In genomic region chr11:65440831-65441499, GRCh38 we compare ENCODE assay signal across 8 cellular contexts. TPM values are rescaled to one million over a fixed set of nuclear protein-coding genes. Genes with fewer than 3 reads are reported as not detected.
DNase-seq lines count a peak whose midpoint lies in the region; ATAC-seq and TF ChIP-seq lines count a peak whose summit lies in the region.

No MANE protein-coding gene starts in this region.

- peaks cover 14% of the 10 kb centered on the region for H3K36me3 Mint-ChIP-seq in activated naive CD4-positive, alpha-beta T cell treated with anti-CD3 and anti-CD28 coated beads, Interleukin-2, amount 50 U/mL, for 24 hours
- H3K36me3 Mint-ChIP-seq in naive thymus-derived CD4-positive, alpha-beta T cell = peaks cover 0 to 26% (median 23%) of the 10 kb centered on the region in 5 donors

- TF ChIP-seq CTCF in ascending aorta (IDR thresholded peaks at IDR 0.05) (no peak), gastroesophageal sphincter (IDR thresholded peaks at IDR 0.05) (no peak)

- intact Hi-C loops in ascending aorta (cut with DNase I) = no loop called here
- intact Hi-C loops in naive thymus-derived CD4-positive, alpha-beta T cell (cut with micrococcal nuclease) = loop anchor here in 1 of 2 donors (2.0 kb wide), 1 partner anchor 14 kb away; no protein-coding TSS in a partner anchor

- POLR2A ChIA-PET in naive thymus-derived CD4-positive, alpha-beta T cell (lab: Charles Lee) = interaction anchor here (0.7 to 3.9 kb wide), 13 partner anchors 8 to 64 kb away, joined by 3 to 29 read pairs (median 4); partner anchors contain the start of genes MALAT1 and NEAT1

- peak overlapping the region; percentile 97 for H3K27ac Mint-ChIP-seq in activated naive CD4-positive, alpha-beta T cell treated with anti-CD3 and anti-CD28 coated beads, Interleukin-2, amount 50 U/mL, for 24 hours
- peak overlapping the region in 8 of 9 donors; percentile 64 to 90 (median 81) for H3K27ac Mint-ChIP-seq in naive thymus-derived CD4-positive, alpha-beta T cell

- CTCF ChIA-PET in naive thymus-derived CD4-positive, alpha-beta T cell (lab: Charles Lee) = interaction anchor here (0.8 to 1.4 kb wide), 2 partner anchors 25 to 26 kb away, joined by 3 to 7 read pairs; no protein-coding TSS in a partner anchor

- peak in 1 of 2 donors; percentile 9 for TF ChIP-seq POLR2A in gastroesophageal sphincter (IDR thresholded peaks at IDR 0.05)

- H3K36me3 ChIP-seq in ascending aorta (peaks cover 39 to 80% of the 10 kb centered on the region in 2 donors), gastroesophageal sphincter (peaks cover 4 to 94% of the 10 kb centered on the region in 2 donors)
- H3K36me3 ChIP-seq in naive thymus-derived CD4-positive, alpha-beta T cell (ENCODE audit: control insufficient read depth in 2 of 3, insufficient read depth in 3 of 3, low read length in 3 of 3) = peaks cover 0 to 41% (median 15%) of the 10 kb centered on the region in 3 experiments

- H3K27me3 Mint-ChIP-seq in activated naive CD4-positive, alpha-beta T cell treated with anti-CD3 and anti-CD28 coated beads, Interleukin-2, amount 50 U/mL, for 24 hours = no peaks in the 10 kb centered on the region
- H3K27me3 Mint-ChIP-seq in naive thymus-derived CD4-positive, alpha-beta T cell = no peaks in the 10 kb centered on the region

- H3K9me3 Mint-ChIP-seq in activated naive CD4-positive, alpha-beta T cell treated with anti-CD3 and anti-CD28 coated beads, Interleukin-2, amount 50 U/mL, for 24 hours = no peaks in the 10 kb centered on the region
- no peaks in the 10 kb centered on the region for H3K9me3 Mint-ChIP-seq in naive thymus-derived CD4-positive, alpha-beta T cell

- peak; percentile 45 for ATAC-seq in naive thymus-derived CD4-positive, alpha-beta T cell
- ATAC-seq in gastroesophageal sphincter = no peak

- H3K4me3 Mint-ChIP-seq in activated naive CD4-positive, alpha-beta T cell treated with anti-CD3 and anti-CD28 coated beads, Interleukin-2, amount 50 U/mL, for 24 hours = peak overlapping the region; percentile 70
- H3K4me3 Mint-ChIP-seq in naive thymus-derived CD4-positive, alpha-beta T cell = peak overlapping the region in 8 of 10 donors; percentile 29 to 71 (median 43)

- H3K27me3 ChIP-seq in ascending aorta (no peaks in the 10 kb centered on the region), gastroesophageal sphincter (no peaks in the 10 kb centered on the region)
- H3K27me3 ChIP-seq in naive thymus-derived CD4-positive, alpha-beta T cell (ENCODE audit: control insufficient read depth in 2 of 2, insufficient read depth in 2 of 2, low read length in 2 of 2) = no peaks in the 10 kb centered on the region

- peaks cover 11 to 62% of the 10 kb centered on the region in 2 donors for H3K4me1 ChIP-seq in ascending aorta
- H3K4me1 ChIP-seq in naive thymus-derived CD4-positive, alpha-beta T cell (ENCODE audit: control insufficient read depth in 2 of 2, insufficient read depth in 2 of 2, low read length in 2 of 2) = peaks cover 0 to 12% of the 10 kb centered on the region in 2 donors
- H3K4me1 ChIP-seq in gastroesophageal sphincter = peaks cover 4 to 99% (median 38%) of the 10 kb centered on the region in 3 donors

- no peak for TF ChIP-seq EP300 in gastroesophageal sphincter (IDR thresholded peaks at IDR 0.05)

- no peaks in the 10 kb centered on the region for H3K9me3 ChIP-seq in ascending aorta
- no peaks in the 10 kb centered on the region for H3K9me3 ChIP-seq in naive thymus-derived CD4-positive, alpha-beta T cell (ENCODE audit: control insufficient read depth in 2 of 3, low read length in 3 of 3)
- H3K9me3 ChIP-seq in gastroesophageal sphincter = no peaks in the 10 kb centered on the region

- 56 to 74% methylated on average over 6 to 8 of the region's 8 CpGs for WGBS in gastroesophageal sphincter (ENCODE audit: low coverage in 1 of 2), 2 donors

- no peak for DNase-seq in activated naive CD4-positive, alpha-beta T cell treated with anti-CD3 and anti-CD28 coated beads, Interleukin-2, amount 50 U/mL, for 16 hours
- DNase-seq in HS-5 (ENCODE audit: low read depth) = peak; percentile 16
- peak in 1 of 2 donors; percentile 60 for DNase-seq in ascending aorta (ENCODE audit: low spot score in 2 of 2)
- DNase-seq in naive thymus-derived CD4-positive, alpha-beta T cell = peak in 1 of 9 donors; percentile 12
- no peak for DNase-seq in NCI-H146 treated with DMSO at 0.1 percent for 48 hours (lab: John Stamatoyannopoulos, UW; ENCODE audit: unreplicated experiment)
- DNase-seq in ecto neural progenitor cell (ENCODE audit: low spot score) = no peak

- H3K27ac ChIP-seq in ascending aorta (peak overlapping the region; percentile 48 to 75), gastroesophageal sphincter (peak overlapping the region in 2 of 4 donors; percentile 62 to 74)
- peak overlapping the region; percentile 3 for H3K27ac ChIP-seq in naive thymus-derived CD4-positive, alpha-beta T cell (ENCODE audit: low read depth, low read length)

- H3K4me3 ChIP-seq in ascending aorta (peak overlapping the region in 1 of 2 donors; percentile 13), gastroesophageal sphincter (no peak overlapping the region)
- no peak overlapping the region for H3K4me3 ChIP-seq in naive thymus-derived CD4-positive, alpha-beta T cell (ENCODE audit: low read length)

- peaks cover 65% of the 10 kb centered on the region for H3K4me1 Mint-ChIP-seq in activated naive CD4-positive, alpha-beta T cell treated with anti-CD3 and anti-CD28 coated beads, Interleukin-2, amount 50 U/mL, for 24 hours
- H3K4me1 Mint-ChIP-seq in naive thymus-derived CD4-positive, alpha-beta T cell = peaks cover 17 to 71% (median 53%) of the 10 kb centered on the region in 7 donors

RNA-seq across cellular contexts. Expression of gene NEAT1, which starts 18.4 kb away (rescaled TPM):
- 180 TPM for total RNA-seq in ascending aorta
- 1,000 to 10,000 TPM in 1 of 5 experiments, 100 to 1,000 TPM in 4; 358 to 1,454 (median 414) TPM for total RNA-seq in naive thymus-derived CD4-positive, alpha-beta T cell
- 1 to 10 TPM; 2.5 to 2.6 TPM for polyA plus RNA-seq in naive thymus-derived CD4-positive, alpha-beta T cell
- 100 to 1,000 TPM in 2 of 4 donors, 10 to 100 TPM in 2; 21.0 to 341 (median 183) TPM for total RNA-seq in gastroesophageal sphincter

RNA-seq across cellular contexts. Expression of gene FRMD8, which starts 54.5 kb away (rescaled TPM):
- total RNA-seq in ascending aorta (99.3 TPM), gastroesophageal sphincter (10 to 100 TPM; 19.9 to 31.5 (median 21.3) TPM)
- total RNA-seq in naive thymus-derived CD4-positive, alpha-beta T cell = 10 to 100 TPM; 28.9 to 66.8 (median 44.7) TPM
- 10 to 100 TPM; 39.3 to 55.8 TPM for polyA plus RNA-seq in naive thymus-derived CD4-positive, alpha-beta T cell

RNA-seq across cellular contexts. Expression of gene MALAT1, which starts 57.9 kb away (rescaled TPM):
- total RNA-seq in ascending aorta = 8,553 TPM
- over 10,000 TPM in 4 of 5 experiments, 1,000 to 10,000 TPM in 1; 8,375 to 32,234 (median 31,408) TPM for total RNA-seq in naive thymus-derived CD4-positive, alpha-beta T cell
- polyA plus RNA-seq in naive thymus-derived CD4-positive, alpha-beta T cell = 1,000 to 10,000 TPM in 1 of 2 donors, 100 to 1,000 TPM in 1; 734 to 5,106 TPM
- over 10,000 TPM in 2 of 4 donors, 1,000 to 10,000 TPM in 2; 2,194 to 20,520 (median 8,164) TPM for total RNA-seq in gastroesophageal sphincter

RNA-seq across cellular contexts. Expression of gene SLC25A45, which starts 58.5 kb away (rescaled TPM):
- total RNA-seq in ascending aorta (11.4 TPM), gastroesophageal sphincter (10 to 100 TPM in 1 of 4 donors, 1 to 10 TPM in 3; 3.7 to 11.5 (median 7.5) TPM)
- 10 to 100 TPM; 20.2 to 90.6 (median 34.1) TPM for total RNA-seq in naive thymus-derived CD4-positive, alpha-beta T cell
- 10 to 100 TPM; 12.3 to 21.3 TPM for polyA plus RNA-seq in naive thymus-derived CD4-positive, alpha-beta T cell
